21 cellular contexts compared by ENCODE assay signal in genomic region chrX:19972984-19973383, GRCh38.
"Had no signal": no experiment of that assay in that cellular context is flagged by ENCODE, and none has a peak within 500 bp of the region (broad histone marks: within the 10 kb centered on the region; RNA-seq: fewer than 3 reads in every experiment).

No MANE protein-coding gene starts in this region.

- H2AFZ ChIP-seq: neural progenitor cell had no signal

- H3K4me1 Mint-ChIP-seq: neural progenitor cell had no signal

- ATAC-seq: heart left ventricle; left ventricle myocardium superior; natural killer cell treated with Interleukin-12 subunit alpha and Interleukin-12 subunit beta and Interleukin-15 and Interleukin-18, amount 100 ng/mL, for 72 hours had no signal

- H3K27ac ChIP-seq: dorsolateral prefrontal cortex, heart left ventricle, neural progenitor cell, ovary, right atrium auricular region, stomach, thoracic aorta, transverse colon had no signal

- H3K4me3 Mint-ChIP-seq: natural killer cell treated with Interleukin-12 subunit alpha and Interleukin-12 subunit beta and Interleukin-15 and Interleukin-18, amount 100 ng/mL, for 72 hours; neural progenitor cell had no signal

- H3K27me3 ChIP-seq: heart left ventricle, neural progenitor cell, ovary, right atrium auricular region, stomach, transverse colon had no signal

- DNase-seq: cortex of kidney; dorsolateral prefrontal cortex; effector CD8-positive, alpha-beta T cell; foreskin melanocyte; heart left ventricle; islet precursor cell; left ventricle myocardium superior; mesenchymal stem cell; midbrain; nucleus accumbens; ovary; stimulated activated CD4-positive, alpha-beta T cell treated with anti-CD3 and anti-CD28 coated beads, Interleukin-2, amount 100 ng/mL, for 48 hours; stomach; substantia nigra; transverse colon had no signal

- H3K4me2 ChIP-seq: neural progenitor cell, smooth muscle cell had no signal

- H3K9me3 ChIP-seq: thoracic aorta, transverse colon had no signal

- H3K4me3 ChIP-seq: dorsolateral prefrontal cortex, heart left ventricle, lung, neural progenitor cell, ovary, right atrium auricular region, smooth muscle cell, stomach, thoracic aorta, transverse colon had no signal

- H3K27me3 Mint-ChIP-seq: natural killer cell treated with Interleukin-12 subunit alpha and Interleukin-12 subunit beta and Interleukin-15 and Interleukin-18, amount 100 ng/mL, for 72 hours had no signal

- H3K27ac Mint-ChIP-seq: natural killer cell treated with Interleukin-12 subunit alpha and Interleukin-12 subunit beta and Interleukin-15 and Interleukin-18, amount 100 ng/mL, for 72 hours; neural progenitor cell had no signal

- H3K9me3 Mint-ChIP-seq: natural killer cell treated with Interleukin-12 subunit alpha and Interleukin-12 subunit beta and Interleukin-15 and Interleukin-18, amount 100 ng/mL, for 72 hours had no signal

- H3K4me1 ChIP-seq: neural progenitor cell, right atrium auricular region, stomach had no signal

- H3K36me3 ChIP-seq: neural progenitor cell, ovary, right atrium auricular region, thoracic aorta, transverse colon had no signal

- H3K9ac ChIP-seq: neural progenitor cell had no signal
